ENCODE assay signal across 34 cellular contexts in genomic region chr5:1855573-1855972, GRCh38. TPM values are rescaled to one million over a fixed set of nuclear protein-coding genes. Genes with fewer than 3 reads are reported as not detected.
"Had no signal": no experiment of that assay in that cellular context is flagged by ENCODE, and none has a peak within 500 bp of the region (broad histone marks: within the 10 kb centered on the region; RNA-seq: fewer than 3 reads in every experiment).

No MANE protein-coding gene starts in this region.

- ATAC-seq: activated CD8-positive, alpha-beta T cell treated with anti-CD3 and anti-CD28 coated beads for 36 hours; activated naive CD4-positive, alpha-beta T cell treated with anti-CD3 and anti-CD28 coated beads, Interleukin-2, amount 50 U/mL, for 72 hours; activated T-cell treated with anti-CD3 and anti-CD28 coated beads, Interleukin-2, amount 50 U/mL, for 72 hours; activated T-helper 17 cell treated with anti-CD3 and anti-CD28 coated beads, Interleukin-2, amount 50 U/mL, for 72 hours; K562; PC-3 had no signal

- H3K27ac Mint-ChIP-seq: activated CD4-positive, alpha-beta T cell treated with anti-CD3 and anti-CD28 coated beads, Interleukin-2, amount 10 ng/mL, durations not matched to agents 24 days and 14 days; activated CD8-positive, alpha-beta T cell treated with anti-CD3 and anti-CD28 coated beads for 36 hours; activated naive CD4-positive, alpha-beta T cell treated with anti-CD3 and anti-CD28 coated beads for 36 hours; activated T-cell treated with anti-CD3 and anti-CD28 coated beads, Interleukin-2, amount 50 U/mL, for 72 hours; activated T-helper 17 cell treated with anti-CD3 and anti-CD28 coated beads, Interleukin-2, amount 50 U/mL, for 72 hours had no signal

- H3K9me3 Mint-ChIP-seq: activated CD4-positive, alpha-beta T cell treated with anti-CD3 and anti-CD28 coated beads, Interleukin-2, amount 10 ng/mL, durations not matched to agents 24 days and 14 days; activated CD8-positive, alpha-beta T cell treated with anti-CD3 and anti-CD28 coated beads for 36 hours; activated naive CD4-positive, alpha-beta T cell treated with anti-CD3 and anti-CD28 coated beads for 36 hours; activated naive CD4-positive, alpha-beta T cell treated with anti-CD3 and anti-CD28 coated beads, Interleukin-2, amount 50 U/mL, for 72 hours; activated T-cell treated with anti-CD3 and anti-CD28 coated beads, Interleukin-2, amount 50 U/mL, for 72 hours; activated T-helper 17 cell treated with anti-CD3 and anti-CD28 coated beads, Interleukin-2, amount 50 U/mL, for 72 hours had no signal

- H3K36me3 Mint-ChIP-seq: activated naive CD4-positive, alpha-beta T cell treated with anti-CD3 and anti-CD28 coated beads, Interleukin-2, amount 50 U/mL, for 72 hours had no signal

- DNase-seq: activated CD4-positive, alpha-beta T cell treated with anti-CD3 and anti-CD28 coated beads, Interleukin-2, amount 10 ng/mL, durations not matched to agents 24 days and 14 days; activated CD4-positive, alpha-beta T cell treated with anti-CD3 and anti-CD28 coated beads, Interleukin-2, amount 50 U/mL, for 4 hours; activated CD4-positive, CD25-positive, alpha-beta regulatory T cell; activated CD8-positive, alpha-beta T cell treated with anti-CD3 and anti-CD28 coated beads for 36 hours; activated effector memory CD4-positive, alpha-beta T cell treated with anti-CD3 and anti-CD28 coated beads, Interleukin-2, amount 50 U/mL, for 16 hours; activated naive CD4-positive, alpha-beta T cell treated with anti-CD3 and anti-CD28 coated beads for 36 hours; activated T-cell treated with anti-CD3 and anti-CD28 coated beads, Interleukin-2, amount 50 U/mL, for 1 hour; activated T-cell treated with anti-CD3 and anti-CD28 coated beads, Interleukin-2, amount 50 U/mL, for 72 hours; amniotic stem cell; aorta; brain microvascular endothelial cell; central memory CD4-positive, alpha-beta T cell; NCI-H1092 treated with DMSO at 0.1 percent for 48 hours; NCI-H146; NCI-H187; NCI-H2029 treated with DMSO at 0.1 percent for 48 hours; NCI-H345; NCI-H510A; NK-92 treated with Interleukin-12 subunit alpha and Interleukin-12 subunit beta, amount 100 ng/mL, for 24 hours; PC-3; Peyer's patch; RPMI8226; SHP77 treated with DMSO at 0.1 percent for 48 hours; SW 1271; T-helper 1 cell; T-helper 2 cell; T-helper 9 cell; WERI-Rb-1 had no signal

- H3K4me1 Mint-ChIP-seq: activated CD4-positive, alpha-beta T cell treated with anti-CD3 and anti-CD28 coated beads, Interleukin-2, amount 10 ng/mL, durations not matched to agents 24 days and 14 days; activated T-helper 17 cell treated with anti-CD3 and anti-CD28 coated beads, Interleukin-2, amount 50 U/mL, for 72 hours had no signal

- H3K4me3 Mint-ChIP-seq: activated CD4-positive, alpha-beta T cell treated with anti-CD3 and anti-CD28 coated beads, Interleukin-2, amount 10 ng/mL, durations not matched to agents 24 days and 14 days; activated CD8-positive, alpha-beta T cell treated with anti-CD3 and anti-CD28 coated beads for 36 hours; activated naive CD4-positive, alpha-beta T cell treated with anti-CD3 and anti-CD28 coated beads for 36 hours; activated T-cell treated with anti-CD3 and anti-CD28 coated beads, Interleukin-2, amount 50 U/mL, for 72 hours; activated T-helper 17 cell treated with anti-CD3 and anti-CD28 coated beads, Interleukin-2, amount 50 U/mL, for 72 hours had no signal

RNA-seq across cellular contexts. Expression of gene IRX4, which starts 27.2 kb away (rescaled TPM):
- total RNA-seq: activated CD4-positive, alpha-beta T cell treated with anti-CD3 and anti-CD28 coated beads, Interleukin-2, amount 10 ng/mL, durations not matched to agents 24 days and 14 days; activated CD8-positive, alpha-beta memory T cell treated with anti-CD3 and anti-CD28 coated beads for 36 hours; activated CD8-positive, alpha-beta T cell treated with anti-CD3 and anti-CD28 coated beads for 36 hours; activated naive CD4-positive, alpha-beta T cell treated with anti-CD3 and anti-CD28 coated beads for 36 hours; activated naive CD4-positive, alpha-beta T cell treated with anti-CD3 and anti-CD28 coated beads, Interleukin-2, amount 50 U/mL, for 72 hours; activated T-cell treated with anti-CD3 and anti-CD28 coated beads, Interleukin-2, amount 50 U/mL, for 72 hours; activated T-helper 17 cell treated with anti-CD3 and anti-CD28 coated beads, Interleukin-2, amount 50 U/mL, for 72 hours; aorta; K562; M059J; PC-3; Peyer's patch; SJSA1 had no signal
